ENCODE assay signal across 1 cellular context in the genomic region with DNA sequence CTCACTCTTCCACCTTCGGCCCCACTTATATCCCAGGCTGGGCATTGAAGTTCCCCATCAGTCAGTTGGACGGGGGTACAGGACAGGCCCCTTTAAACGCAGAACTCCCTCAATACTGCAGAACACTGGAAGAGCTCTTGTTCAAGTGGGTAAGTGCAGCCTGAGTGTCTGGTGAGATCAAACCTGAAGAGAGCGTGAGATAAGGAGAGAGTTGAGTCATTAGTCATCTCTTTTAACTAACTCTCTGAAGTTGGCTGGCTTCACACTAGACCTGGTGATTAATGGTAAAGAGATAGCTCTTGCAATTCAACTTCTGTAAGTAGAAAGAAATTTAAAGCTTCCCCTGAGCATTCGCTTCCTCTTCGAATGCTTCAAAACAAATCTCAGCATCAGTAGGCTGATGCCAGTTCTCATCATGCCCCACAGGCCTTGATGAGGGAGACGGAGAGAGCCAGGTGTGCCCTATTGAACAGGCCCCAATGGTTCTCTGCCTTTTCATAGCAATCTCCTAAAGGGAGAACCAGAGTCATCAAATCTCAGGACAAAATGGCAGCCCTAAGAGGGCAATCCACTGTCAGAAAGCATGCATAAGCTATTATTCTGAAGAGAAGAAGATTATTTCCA.
TF ChIP-seq lines count a peak whose summit lies in the region.

No MANE protein-coding gene starts in this region.

TF ChIP-seq in GM23338, 12 proteins besides CTCF, POLR2A, EP300 and RAD21 (continued from another document):
- TF ChIP-seq, protein P1, sequence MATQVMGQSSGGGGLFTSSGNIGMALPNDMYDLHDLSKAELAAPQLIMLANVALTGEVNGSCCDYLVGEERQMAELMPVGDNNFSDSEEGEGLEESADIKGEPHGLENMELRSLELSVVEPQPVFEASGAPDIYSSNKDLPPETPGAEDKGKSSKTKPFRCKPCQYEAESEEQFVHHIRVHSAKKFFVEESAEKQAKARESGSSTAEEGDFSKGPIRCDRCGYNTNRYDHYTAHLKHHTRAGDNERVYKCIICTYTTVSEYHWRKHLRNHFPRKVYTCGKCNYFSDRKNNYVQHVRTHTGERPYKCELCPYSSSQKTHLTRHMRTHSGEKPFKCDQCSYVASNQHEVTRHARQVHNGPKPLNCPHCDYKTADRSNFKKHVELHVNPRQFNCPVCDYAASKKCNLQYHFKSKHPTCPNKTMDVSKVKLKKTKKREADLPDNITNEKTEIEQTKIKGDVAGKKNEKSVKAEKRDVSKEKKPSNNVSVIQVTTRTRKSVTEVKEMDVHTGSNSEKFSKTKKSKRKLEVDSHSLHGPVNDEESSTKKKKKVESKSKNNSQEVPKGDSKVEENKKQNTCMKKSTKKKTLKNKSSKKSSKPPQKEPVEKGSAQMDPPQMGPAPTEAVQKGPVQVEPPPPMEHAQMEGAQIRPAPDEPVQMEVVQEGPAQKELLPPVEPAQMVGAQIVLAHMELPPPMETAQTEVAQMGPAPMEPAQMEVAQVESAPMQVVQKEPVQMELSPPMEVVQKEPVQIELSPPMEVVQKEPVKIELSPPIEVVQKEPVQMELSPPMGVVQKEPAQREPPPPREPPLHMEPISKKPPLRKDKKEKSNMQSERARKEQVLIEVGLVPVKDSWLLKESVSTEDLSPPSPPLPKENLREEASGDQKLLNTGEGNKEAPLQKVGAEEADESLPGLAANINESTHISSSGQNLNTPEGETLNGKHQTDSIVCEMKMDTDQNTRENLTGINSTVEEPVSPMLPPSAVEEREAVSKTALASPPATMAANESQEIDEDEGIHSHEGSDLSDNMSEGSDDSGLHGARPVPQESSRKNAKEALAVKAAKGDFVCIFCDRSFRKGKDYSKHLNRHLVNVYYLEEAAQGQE (IDR thresholded peaks at IDR 0.05; ENCODE audit: unreplicated experiment), result no peak
- TF ChIP-seq JUNB (IDR thresholded peaks at IDR 0.05; ENCODE audit: unreplicated experiment) (no peak), EZH2 (IDR thresholded peaks at IDR 0.05; ENCODE audit: low read depth, unreplicated experiment) (no peak), ZNF114 (CRISPR knock-in tag; IDR thresholded peaks at IDR 0.05) (no peak), EZH2phosphoT487 (IDR thresholded peaks at IDR 0.05; ENCODE audit: unreplicated experiment) (no peak)
- TF ChIP-seq, protein P2, sequence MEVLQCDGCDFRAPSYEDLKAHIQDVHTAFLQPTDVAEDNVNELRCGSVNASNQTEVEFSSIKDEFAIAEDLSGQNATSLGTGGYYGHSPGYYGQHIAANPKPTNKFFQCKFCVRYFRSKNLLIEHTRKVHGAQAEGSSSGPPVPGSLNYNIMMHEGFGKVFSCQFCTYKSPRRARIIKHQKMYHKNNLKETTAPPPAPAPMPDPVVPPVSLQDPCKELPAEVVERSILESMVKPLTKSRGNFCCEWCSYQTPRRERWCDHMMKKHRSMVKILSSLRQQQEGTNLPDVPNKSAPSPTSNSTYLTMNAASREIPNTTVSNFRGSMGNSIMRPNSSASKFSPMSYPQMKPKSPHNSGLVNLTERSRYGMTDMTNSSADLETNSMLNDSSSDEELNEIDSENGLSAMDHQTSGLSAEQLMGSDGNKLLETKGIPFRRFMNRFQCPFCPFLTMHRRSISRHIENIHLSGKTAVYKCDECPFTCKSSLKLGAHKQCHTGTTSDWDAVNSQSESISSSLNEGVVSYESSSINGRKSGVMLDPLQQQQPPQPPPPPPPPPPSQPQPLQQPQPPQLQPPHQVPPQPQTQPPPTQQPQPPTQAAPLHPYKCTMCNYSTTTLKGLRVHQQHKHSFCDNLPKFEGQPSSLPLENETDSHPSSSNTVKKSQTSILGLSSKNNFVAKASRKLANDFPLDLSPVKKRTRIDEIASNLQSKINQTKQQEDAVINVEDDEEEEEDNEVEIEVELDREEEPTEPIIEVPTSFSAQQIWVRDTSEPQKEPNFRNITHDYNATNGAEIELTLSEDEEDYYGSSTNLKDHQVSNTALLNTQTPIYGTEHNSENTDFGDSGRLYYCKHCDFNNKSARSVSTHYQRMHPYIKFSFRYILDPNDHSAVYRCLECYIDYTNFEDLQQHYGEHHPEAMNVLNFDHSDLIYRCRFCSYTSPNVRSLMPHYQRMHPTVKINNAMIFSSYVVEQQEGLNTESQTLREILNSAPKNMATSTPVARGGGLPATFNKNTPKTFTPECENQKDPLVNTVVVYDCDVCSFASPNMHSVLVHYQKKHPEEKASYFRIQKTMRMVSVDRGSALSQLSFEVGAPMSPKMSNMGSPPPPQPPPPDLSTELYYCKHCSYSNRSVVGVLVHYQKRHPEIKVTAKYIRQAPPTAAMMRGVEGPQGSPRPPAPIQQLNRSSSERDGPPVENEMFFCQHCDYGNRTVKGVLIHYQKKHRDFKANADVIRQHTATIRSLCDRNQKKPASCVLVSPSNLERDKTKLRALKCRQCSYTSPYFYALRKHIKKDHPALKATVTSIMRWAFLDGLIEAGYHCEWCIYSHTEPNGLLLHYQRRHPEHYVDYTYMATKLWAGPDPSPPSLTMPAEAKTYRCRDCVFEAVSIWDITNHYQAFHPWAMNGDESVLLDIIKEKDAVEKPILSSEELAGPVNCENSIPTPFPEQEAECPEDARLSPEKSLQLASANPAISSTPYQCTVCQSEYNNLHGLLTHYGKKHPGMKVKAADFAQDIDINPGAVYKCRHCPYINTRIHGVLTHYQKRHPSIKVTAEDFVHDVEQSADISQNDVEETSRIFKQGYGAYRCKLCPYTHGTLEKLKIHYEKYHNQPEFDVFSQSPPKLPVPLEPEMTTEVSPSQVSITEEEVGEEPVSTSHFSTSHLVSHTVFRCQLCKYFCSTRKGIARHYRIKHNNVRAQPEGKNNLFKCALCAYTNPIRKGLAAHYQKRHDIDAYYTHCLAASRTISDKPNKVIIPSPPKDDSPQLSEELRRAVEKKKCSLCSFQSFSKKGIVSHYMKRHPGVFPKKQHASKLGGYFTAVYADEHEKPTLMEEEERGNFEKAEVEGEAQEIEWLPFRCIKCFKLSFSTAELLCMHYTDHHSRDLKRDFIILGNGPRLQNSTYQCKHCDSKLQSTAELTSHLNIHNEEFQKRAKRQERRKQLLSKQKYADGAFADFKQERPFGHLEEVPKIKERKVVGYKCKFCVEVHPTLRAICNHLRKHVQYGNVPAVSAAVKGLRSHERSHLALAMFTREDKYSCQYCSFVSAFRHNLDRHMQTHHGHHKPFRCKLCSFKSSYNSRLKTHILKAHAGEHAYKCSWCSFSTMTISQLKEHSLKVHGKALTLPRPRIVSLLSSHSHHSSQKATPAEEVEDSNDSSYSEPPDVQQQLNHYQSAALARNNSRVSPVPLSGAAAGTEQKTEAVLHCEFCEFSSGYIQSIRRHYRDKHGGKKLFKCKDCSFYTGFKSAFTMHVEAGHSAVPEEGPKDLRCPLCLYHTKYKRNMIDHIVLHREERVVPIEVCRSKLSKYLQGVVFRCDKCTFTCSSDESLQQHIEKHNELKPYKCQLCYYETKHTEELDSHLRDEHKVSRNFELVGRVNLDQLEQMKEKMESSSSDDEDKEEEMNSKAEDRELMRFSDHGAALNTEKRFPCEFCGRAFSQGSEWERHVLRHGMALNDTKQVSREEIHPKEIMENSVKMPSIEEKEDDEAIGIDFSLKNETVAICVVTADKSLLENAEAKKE (CRISPR knock-in tag; IDR thresholded peaks at IDR 0.05), result no peak
- TF ChIP-seq, protein P3, sequence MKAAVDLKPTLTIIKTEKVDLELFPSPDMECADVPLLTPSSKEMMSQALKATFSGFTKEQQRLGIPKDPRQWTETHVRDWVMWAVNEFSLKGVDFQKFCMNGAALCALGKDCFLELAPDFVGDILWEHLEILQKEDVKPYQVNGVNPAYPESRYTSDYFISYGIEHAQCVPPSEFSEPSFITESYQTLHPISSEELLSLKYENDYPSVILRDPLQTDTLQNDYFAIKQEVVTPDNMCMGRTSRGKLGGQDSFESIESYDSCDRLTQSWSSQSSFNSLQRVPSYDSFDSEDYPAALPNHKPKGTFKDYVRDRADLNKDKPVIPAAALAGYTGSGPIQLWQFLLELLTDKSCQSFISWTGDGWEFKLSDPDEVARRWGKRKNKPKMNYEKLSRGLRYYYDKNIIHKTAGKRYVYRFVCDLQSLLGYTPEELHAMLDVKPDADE (IDR thresholded peaks at IDR 0.05), result no peak
